ENCODE assay signal across 9 cellular contexts in genomic region chr19:49362048-49362925, GRCh38. TPM values are rescaled to one million over a fixed set of nuclear protein-coding genes. Genes with fewer than 3 reads are reported as not detected.
DNase-seq lines count a peak whose midpoint lies in the region; ATAC-seq and TF ChIP-seq lines count a peak whose summit lies in the region.
"Had no signal": no experiment of that assay in that cellular context is flagged by ENCODE, and none has a peak within 500 bp of the region (broad histone marks: within the 10 kb centered on the region; RNA-seq: fewer than 3 reads in every experiment).

Gene TEAD2 (minus strand): TSS chr19:49362416. CDS start chr19:49360075, 2,341 bp downstream.

- peak; percentile 55 for ATAC-seq in Right ventricle myocardium inferior

- no peak within 1 kb of the TSS for H3K27ac Mint-ChIP-seq in activated naive CD8-positive, alpha-beta T cell
- H3K27ac Mint-ChIP-seq: dendritic cell treated with granulocyte-macrophage colony-stimulating factor and Interleukin-4, amounts not matched to agents 40 ng/mL and 50 ng/mL, for 4 days had no signal

- H3K27me3 ChIP-seq in ovary, result no peaks in the 10 kb centered on the region

- CTCF ChIA-PET in HEK293T (lab: Yijun Ruan, JAX), result interaction anchor here (0.7 to 0.9 kb wide), 2 partner anchors 31 to 42 kb away, joined by 3 to 4 read pairs; no protein-coding TSS in a partner anchor

- H3K36me3 Mint-ChIP-seq in activated naive CD8-positive, alpha-beta T cell, result no peaks in the 10 kb centered on the region

- H3K9me3 Mint-ChIP-seq in activated naive CD8-positive, alpha-beta T cell (ENCODE audit: low read depth), result no peaks in the 10 kb centered on the region
- H3K9me3 Mint-ChIP-seq: dendritic cell treated with granulocyte-macrophage colony-stimulating factor and Interleukin-4, amounts not matched to agents 40 ng/mL and 50 ng/mL, for 4 days had no signal

- no peak for TF ChIP-seq CTCF in ovary (IDR thresholded peaks at IDR 0.05)

- peak within 1 kb of the TSS; percentile 88 to 92 for H3K27ac ChIP-seq in ovary

- H3K27me3 Mint-ChIP-seq in activated naive CD8-positive, alpha-beta T cell, result peaks cover 2% of the 10 kb centered on the region

- POLR2A ChIA-PET in HEK293T (lab: Yijun Ruan, JAX), result interaction anchor here (1.0 to 1.7 kb wide), 2 partner anchors 91 to 134 kb away, joined by 3 to 4 read pairs; partner anchors contain the start of genes ALDH16A1 and RPS11

- H3K4me3 ChIP-seq in ovary, result peak within 1 kb of the TSS; percentile 53

- TF ChIP-seq EP300 in ovary (IDR thresholded peaks at IDR 0.05), result no peak

- intact Hi-C loops in Right ventricle myocardium inferior (cut with DNase I) (no loop called here), ovary (cut with DNase I) (loop anchor here in 1 of 4 donors (10.0 kb wide), 1 partner anchor 83 kb away; the partner anchor contains the start of gene SLC17A7)

- H3K9me3 ChIP-seq in ovary, result no peaks in the 10 kb centered on the region

- TF ChIP-seq POLR2A in ovary (IDR thresholded peaks at IDR 0.05), result peak; percentile 50

- WGBS in ovary, 3 donors, result 0 to 1% (median 1%) methylated on average over 51 to 52 of the region's 52 CpGs

- no peaks in the 10 kb centered on the region for H3K36me3 ChIP-seq in ovary

- H3K4me1 ChIP-seq in ovary (ENCODE audit: insufficient read depth), result no peaks in the 10 kb centered on the region

- peak within 1 kb of the TSS; percentile 67 for H3K4me3 Mint-ChIP-seq in activated naive CD8-positive, alpha-beta T cell
- H3K4me3 Mint-ChIP-seq: dendritic cell treated with granulocyte-macrophage colony-stimulating factor and Interleukin-4, amounts not matched to agents 40 ng/mL and 50 ng/mL, for 4 days had no signal

- peaks cover 14% of the 10 kb centered on the region for H3K4me1 Mint-ChIP-seq in activated naive CD8-positive, alpha-beta T cell (ENCODE audit: low read depth)

- DNase-seq in 8988T, result peak; percentile 65
- peak; percentile 67 for DNase-seq in HEK293T (ENCODE audit: extremely low spot score)
- DNase-seq in Right ventricle myocardium inferior (ENCODE audit: missing footprints), result peak; percentile 87
- peak; percentile 85 to 90 (median 86) for DNase-seq in ovary
- DNase-seq in effector CD4-positive, alpha-beta T cell, result no peak
- no peak for DNase-seq in NCI-H2171 (lab: John Stamatoyannopoulos, UW)
- no peak for DNase-seq in COR-L47 (lab: John Stamatoyannopoulos, UW)

TF ChIP-seq in HEK293T, 16 proteins besides CTCF, POLR2A, EP300 and RAD21:
- TF ChIP-seq ZNF384 (IDR thresholded peaks at IDR 0.05), result peak; percentile 86
- TF ChIP-seq NFRKB (IDR thresholded peaks at IDR 0.05), result no peak
TF ChIP-seq in HEK293T: peak in this region for 1.

RNA-seq across cellular contexts. Expression of gene TEAD2, which starts in this region (rescaled TPM):
- total RNA-seq in Right ventricle myocardium inferior, result 63.6 TPM
- 10 to 100 TPM; 27.8 to 63.1 (median 47.3) TPM for total RNA-seq in ovary
- polyA plus RNA-seq in ovary, result 10 to 100 TPM; 34.0 to 38.4 TPM

Comparison
In these comparisons a context has a peak if more than half of its experiments do, and no peak if none do; other contexts are left out.
1. DNase-seq: peak in 8988T (single experiment), HEK293T (single experiment), Right ventricle myocardium inferior (single experiment) and ovary (5 of 5); none in effector CD4-positive, alpha-beta T cell (single experiment), NCI-H2171 (single experiment) and COR-L47 (single experiment).